Comparison of ENCODE assay signal across 21 cellular contexts in the genomic region with DNA sequence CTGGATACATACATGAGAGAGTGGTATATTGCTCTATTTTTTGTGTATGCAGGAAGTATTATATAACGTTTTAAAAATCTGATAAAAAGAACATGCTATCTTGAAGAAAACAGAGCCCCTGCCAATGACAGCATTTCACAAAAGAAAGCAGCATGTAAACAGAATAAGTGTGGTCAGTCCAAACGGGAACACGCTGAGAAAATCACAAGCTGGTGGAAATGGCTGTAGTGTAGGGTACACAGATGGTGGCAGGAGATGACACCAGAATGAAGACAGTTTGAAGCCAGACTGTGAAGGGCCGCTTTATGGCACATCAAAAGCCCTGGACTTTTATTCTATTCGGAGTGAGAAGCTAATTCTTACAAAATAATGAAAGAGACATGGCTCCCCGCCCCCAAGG.
DNase-seq lines count a peak whose midpoint lies in the region; ATAC-seq and TF ChIP-seq lines count a peak whose summit lies in the region.
"Had no signal": no experiment of that assay in that cellular context is flagged by ENCODE, and none has a peak within 500 bp of the region (broad histone marks: within the 10 kb centered on the region; RNA-seq: fewer than 3 reads in every experiment).

No MANE protein-coding gene starts in this region.

- peak overlapping the region in 4 of 6 donors; percentile 16 to 73 (median 44) for H3K27ac Mint-ChIP-seq in immature natural killer cell
- H3K27ac Mint-ChIP-seq: activated naive CD4-positive, alpha-beta T cell treated with anti-CD3 and anti-CD28 coated beads, Interleukin-2, amount 10 ng/mL, durations not matched to agents 7 days and 5 days; mesothelial cell of epicardium had no signal

- H3K4me3 Mint-ChIP-seq in immature natural killer cell = peak overlapping the region in 3 of 5 donors; percentile 71 to 91 (median 78)
- H3K4me3 Mint-ChIP-seq: activated naive CD4-positive, alpha-beta T cell treated with anti-CD3 and anti-CD28 coated beads, Interleukin-2, amount 10 ng/mL, durations not matched to agents 7 days and 5 days; mesothelial cell of epicardium; neural crest cell had no signal

- TF ChIP-seq POLR2A in thyroid gland (IDR thresholded peaks at IDR 0.05) = no peak

- peaks cover 0 to 9% (median 5%) of the 10 kb centered on the region in 6 donors for H3K9me3 Mint-ChIP-seq in immature natural killer cell

- H3K27me3 Mint-ChIP-seq in immature natural killer cell (ENCODE audit: low read depth in 3 of 3) = peaks cover 0 to 3% (median 1%) of the 10 kb centered on the region in 3 donors
- H3K27me3 Mint-ChIP-seq: activated naive CD4-positive, alpha-beta T cell treated with anti-CD3 and anti-CD28 coated beads, Interleukin-2, amount 10 ng/mL, durations not matched to agents 7 days and 5 days had no signal

- no peak overlapping the region for H2BK12ac ChIP-seq in neuronal stem cell (ENCODE audit: low read length)

- ATAC-seq in GM21515 (IDR thresholded peaks at IDR 0.05; ENCODE audit: unreplicated experiment) = peak; percentile 10

- H3K4me1 ChIP-seq in thyroid gland (peaks cover 10 to 22% of the 10 kb centered on the region in 2 donors), neuronal stem cell (ENCODE audit: control insufficient read depth in 2 of 2, insufficient read depth in 1 of 2, low read depth in 1 of 2, low read length in 2 of 2) (peaks cover 0 to 4% of the 10 kb centered on the region in 2 donors)
- H3K4me1 ChIP-seq: Caco-2 had no signal

- peaks cover 8 to 13% (median 11%) of the 10 kb centered on the region in 3 donors for H3K36me3 Mint-ChIP-seq in immature natural killer cell

- intact Hi-C loops in thyroid gland (cut with DNase I) (no loop called here), head of caudate nucleus (cut with DNase I) (no loop called here)

- H3K36me3 ChIP-seq in thyroid gland (no peaks in the 10 kb centered on the region), neuronal stem cell (replicated peaks in 1 of 2; ENCODE audit: control insufficient read depth in 2 of 2, insufficient read depth in 2 of 2, low read length in 2 of 2) (no peaks in the 10 kb centered on the region)
- H3K36me3 ChIP-seq: transverse colon had no signal

- H3K4me2 ChIP-seq in neuronal stem cell (ENCODE audit: insufficient read depth, low read length, poor library complexity, severe bottlenecking) = no peak overlapping the region
- H3K4me2 ChIP-seq: KMS-11 had no signal

- no peak overlapping the region for H2AK5ac ChIP-seq in neuronal stem cell (ENCODE audit: low read depth, low read length)

- peak; percentile 20 for DNase-seq in OCI-M1 (lab: John Stamatoyannopoulos, UW)
- no peak for DNase-seq in immature natural killer cell
- DNase-seq in thyroid gland = no peak
- no peak for DNase-seq in neuronal stem cell (ENCODE audit: low spot score)
- DNase-seq in head of caudate nucleus = no peak
- DNase-seq in stimulated activated CD4-positive, alpha-beta T cell treated with anti-CD3 and anti-CD28 coated beads, Interleukin-12 subunit alpha, Interleukin-12 subunit beta, amount 100 ng/mL, for 4 hours = no peak
- DNase-seq: activated T-cell treated with anti-CD3 and anti-CD28 coated beads, Interleukin-2, amount 50 U/mL, for 4 hours; AML-193; Caco-2; cortex of kidney; EL; GOT3; kidney glomerular epithelial cell; NCI-H524; SHP77 treated with DMSO at 0.1 percent for 48 hours had no signal

- no peak overlapping the region for H3K14ac ChIP-seq in neuronal stem cell (ENCODE audit: low read length)

- no peak overlapping the region for H3K23ac ChIP-seq in neuronal stem cell (ENCODE audit: low read depth, low read length, poor library complexity)

- no peak overlapping the region for H3K9ac ChIP-seq in neuronal stem cell (ENCODE audit: low read depth, low read length, poor library complexity)
- H3K9ac ChIP-seq: KMS-11 had no signal

- H3K18ac ChIP-seq in neuronal stem cell (ENCODE audit: low read length) = no peak overlapping the region

- H4K91ac ChIP-seq in neuronal stem cell (ENCODE audit: low read depth, low read length, poor library complexity) = no peak overlapping the region

- peaks cover 34 to 70% of the 10 kb centered on the region in 2 donors for H3K4me1 Mint-ChIP-seq in immature natural killer cell

- 75 to 79% methylated on average over 6 of the region's 6 CpGs for WGBS in thyroid gland, 2 donors
- WGBS in neuronal stem cell (ENCODE audit: extremely low coverage in 2 of 2, insufficient read length in 2 of 2, insufficient replicate concordance in 1 of 2), 2 donors = no CpG with 5 or more reads among the region's 6 CpGs

- H3K4me3 ChIP-seq in thyroid gland (replicated peaks in 1 of 3) (no peak overlapping the region), neuronal stem cell (ENCODE audit: low read length in 2 of 2) (no peak overlapping the region)
- H3K4me3 ChIP-seq: transverse colon had no signal

- H3K27ac ChIP-seq in thyroid gland (peak overlapping the region in 2 of 3 donors; percentile 10 to 45), neuronal stem cell (replicated peaks; ENCODE audit: low read length) (no peak overlapping the region)
- H3K27ac ChIP-seq: KMS-11, transverse colon had no signal

- H2BK15ac ChIP-seq in neuronal stem cell (ENCODE audit: low read length) = no peak overlapping the region

- no peak for TF ChIP-seq CTCF in thyroid gland (IDR thresholded peaks at IDR 0.05)

- H2AFZ ChIP-seq in neuronal stem cell (ENCODE audit: low read length) = no peak overlapping the region

- H2BK120ac ChIP-seq in neuronal stem cell (ENCODE audit: low read depth, low read length) = no peak overlapping the region

- H4K8ac ChIP-seq in neuronal stem cell (ENCODE audit: low read depth, low read length) = no peak overlapping the region

- H2BK5ac ChIP-seq in neuronal stem cell (ENCODE audit: low read length) = no peak overlapping the region

- no peaks in the 10 kb centered on the region for H3K79me1 ChIP-seq in neuronal stem cell (ENCODE audit: low read depth, low read length)

- no peak overlapping the region for H3K4ac ChIP-seq in neuronal stem cell (ENCODE audit: low read length)

- H3K9me3 ChIP-seq in thyroid gland = no peaks in the 10 kb centered on the region
- H3K9me3 ChIP-seq in neuronal stem cell (replicated peaks in 1 of 2; ENCODE audit: control insufficient read depth in 2 of 2, insufficient read depth in 1 of 2, low read depth in 1 of 2, low read length in 2 of 2) = peaks cover 2 to 7% of the 10 kb centered on the region in 2 donors
- H3K9me3 ChIP-seq: Caco-2 had no signal

- H3K27me3 ChIP-seq in thyroid gland (no peaks in the 10 kb centered on the region), neuronal stem cell (ENCODE audit: control insufficient read depth in 3 of 3, insufficient read depth in 3 of 3, low read depth in 1 of 3, low read length in 3 of 3) (no peaks in the 10 kb centered on the region)
- H3K27me3 ChIP-seq: transverse colon had no signal
